9 cellular contexts compared by ENCODE assay signal in the genomic region with DNA sequence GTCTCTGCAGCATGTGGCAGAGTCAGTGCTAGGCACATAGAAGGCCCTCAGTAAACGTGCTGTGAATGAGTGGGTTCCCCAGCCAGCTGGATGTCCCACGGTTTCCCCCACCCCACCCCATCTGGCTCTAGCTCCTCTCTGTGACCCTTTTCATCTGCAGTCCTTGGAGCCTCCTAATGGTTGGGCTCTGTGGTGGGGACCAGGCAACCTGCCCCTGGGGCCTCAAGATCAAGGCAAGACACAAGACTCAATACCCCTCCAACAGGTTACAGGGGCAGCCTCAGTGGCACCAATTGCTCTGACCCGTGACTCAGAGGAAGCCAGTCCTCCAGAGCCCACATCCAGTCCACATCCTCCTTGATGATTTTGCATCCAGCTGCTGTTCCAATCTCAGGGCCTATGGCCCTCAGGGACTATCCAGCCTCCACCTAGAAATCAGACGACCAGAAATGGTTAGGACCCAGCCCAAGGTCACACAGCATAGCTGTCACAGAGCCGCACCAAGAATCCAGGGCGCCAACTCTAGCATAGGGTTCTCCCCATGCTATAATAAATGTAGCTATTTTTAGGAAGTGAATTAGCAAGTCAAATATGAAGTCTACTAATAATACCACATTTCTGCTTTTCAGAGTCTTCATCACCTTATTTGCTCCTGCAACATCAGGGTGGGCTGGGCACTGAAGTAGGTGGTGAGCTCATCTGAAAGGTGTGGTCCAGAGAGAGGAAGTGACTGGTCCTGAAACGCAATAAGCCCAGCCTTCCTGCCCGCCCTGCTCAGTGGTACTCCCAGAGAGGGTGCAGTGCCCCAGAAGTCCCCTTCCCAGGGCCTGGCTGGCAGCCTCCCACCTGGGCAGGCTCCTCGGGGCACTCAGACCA. TPM values are rescaled to one million over a fixed set of nuclear protein-coding genes. Genes with fewer than 3 reads are reported as not detected.
DNase-seq lines count a peak whose midpoint lies in the region; ATAC-seq, FAIRE-seq and TF ChIP-seq lines count a peak whose summit lies in the region.
"Had no signal": no experiment of that assay in that cellular context is flagged by ENCODE, and none has a peak within 500 bp of the region (broad histone marks: within the 10 kb centered on the region; RNA-seq: fewer than 3 reads in every experiment).

No MANE protein-coding gene starts in this region.

- no peaks in the 10 kb centered on the region for H4K20me1 ChIP-seq in astrocyte (ENCODE audit: insufficient read depth, low read length)

- peak overlapping the region; percentile 55 for H3K4me2 ChIP-seq in astrocyte (ENCODE audit: low read length)

- H3K36me3 Mint-ChIP-seq in astrocyte (ENCODE audit: low read depth, unreplicated experiment), result no peaks in the 10 kb centered on the region

- no peak overlapping the region for H2AFZ ChIP-seq in astrocyte (ENCODE audit: low read depth, low read length)

- H3K4me3 ChIP-seq in astrocyte (ENCODE audit: insufficient read depth, low read depth, low read length), result no peak overlapping the region

- peak overlapping the region; percentile 68 for H3K9ac ChIP-seq in astrocyte (ENCODE audit: low read length)

- H3K79me2 ChIP-seq in astrocyte (ENCODE audit: insufficient read depth, low read length), result no peaks in the 10 kb centered on the region

- H3K27me3 Mint-ChIP-seq in astrocyte (ENCODE audit: low read depth, unreplicated experiment), result no peaks in the 10 kb centered on the region

- H3K9me3 Mint-ChIP-seq in astrocyte (ENCODE audit: unreplicated experiment), result no peaks in the 10 kb centered on the region

- peaks cover 22% of the 10 kb centered on the region for H3K4me1 Mint-ChIP-seq in astrocyte (ENCODE audit: low read depth, unreplicated experiment)

- ATAC-seq in HG02798 (IDR thresholded peaks at IDR 0.05; ENCODE audit: poor library complexity, unreplicated experiment), result peak; percentile 61

- H3K27ac Mint-ChIP-seq in astrocyte (ENCODE audit: unreplicated experiment), result no peak overlapping the region

- H3K36me3 ChIP-seq in astrocyte (ENCODE audit: insufficient read depth, low read length), result no peaks in the 10 kb centered on the region

- H3K4me3 Mint-ChIP-seq in astrocyte (ENCODE audit: unreplicated experiment), result no peak overlapping the region

- H3K4me1 ChIP-seq in astrocyte (ENCODE audit: insufficient read depth, low read length), result peaks cover 37% of the 10 kb centered on the region

- DNase-seq in activated T-cell treated with anti-CD3 and anti-CD28 coated beads, Interleukin-2, amount 50 U/mL, for 1 hour, result peak; percentile 50
- DNase-seq in activated T-cell treated with anti-CD3 and anti-CD28 coated beads for 4 hours, result no peak
- DNase-seq in NOMO-1 (lab: John Stamatoyannopoulos, UW; ENCODE audit: unreplicated experiment in 2 of 2), result peak; percentile 56 to 88
- DNase-seq in astrocyte (ENCODE audit: low read depth), result peak; percentile 74
- DNase-seq in putamen (ENCODE audit: low spot score), result peak; percentile 58
- DNase-seq in retina, result no peak
- no peak for DNase-seq in COLO668 (lab: John Stamatoyannopoulos, UW; ENCODE audit: unreplicated experiment)

- H3K9me3 ChIP-seq in astrocyte (ENCODE audit: insufficient read depth, low read depth, low read length), result no peaks in the 10 kb centered on the region

- no peak for TF ChIP-seq CTCF in astrocyte (IDR thresholded peaks at IDR 0.05; ENCODE audit: insufficient read depth, low read depth, low read length)

- no peaks in the 10 kb centered on the region for H3K27me3 ChIP-seq in astrocyte (ENCODE audit: insufficient read depth, low read length)

- H3K27ac ChIP-seq in astrocyte (ENCODE audit: low read depth, low read length), result peak overlapping the region; percentile 74
- H3K27ac ChIP-seq: C4-2B had no signal

- FAIRE-seq in astrocyte (lab: Jason Lieb, UNC), result peak; percentile 20

RNA-seq across cellular contexts. Expression of a gene that starts 17.4 kb away (rescaled TPM):
- 0.43 and 0.60 TPM in 2 replicates for total RNA-seq in astrocyte

RNA-seq across cellular contexts. Expression of a gene that starts 49.0 kb away (rescaled TPM):
- 26.7 and 36.3 TPM in 2 replicates for total RNA-seq in astrocyte

Comparison
In these comparisons a context has a peak if more than half of its experiments do, and no peak if none do; other contexts are left out.
1. DNase-seq: peak in activated T-cell treated with anti-CD3 and anti-CD28 coated beads, Interleukin-2, amount 50 U/mL, for 1 hour (single experiment), NOMO-1 (2 of 2), astrocyte (single experiment) and putamen (single experiment); none in activated T-cell treated with anti-CD3 and anti-CD28 coated beads for 4 hours (single experiment), retina (single experiment) and COLO668 (single experiment).